Comparison of ENCODE assay signal across 25 cellular contexts in the genomic region with DNA sequence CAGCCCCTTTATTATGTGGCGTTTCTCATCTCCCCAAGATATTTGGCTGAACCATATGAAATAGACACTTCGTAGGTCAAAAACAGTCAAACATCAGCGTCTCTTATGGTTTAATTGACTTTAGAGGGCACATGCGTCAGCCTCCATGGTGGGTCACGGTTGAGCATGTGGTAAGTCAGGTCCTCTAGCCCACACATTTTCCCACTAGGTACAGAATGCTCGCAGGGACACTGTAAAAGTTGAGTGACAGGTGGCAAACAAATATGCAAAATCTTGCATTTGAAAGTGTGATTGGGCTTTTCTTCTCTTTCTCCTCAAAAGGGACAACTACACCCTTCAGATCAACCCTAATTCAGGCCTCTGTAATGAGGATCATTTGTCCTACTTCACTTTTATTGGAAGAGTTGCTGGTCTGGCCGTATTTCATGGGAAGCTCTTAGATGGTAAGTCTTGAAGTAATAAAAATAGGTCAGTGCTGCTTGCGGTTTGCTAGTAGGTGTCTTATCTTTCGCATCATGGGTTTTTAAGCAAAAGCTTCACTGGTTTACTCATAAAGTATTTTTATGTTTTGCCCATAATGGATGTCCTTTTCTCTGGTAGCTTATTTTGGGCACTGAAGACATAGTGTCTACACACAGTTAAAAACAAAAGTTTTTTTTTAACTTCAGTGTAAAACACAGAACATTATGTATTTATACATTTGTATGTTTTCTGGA.
A peak's percentile ranks its signal among the peaks of the same experiment; 100 is the strongest.
DNase-seq lines count a peak whose midpoint lies in the region; ATAC-seq and TF ChIP-seq lines count a peak whose summit lies in the region.
"Had no signal": no experiment of that assay in that cellular context is flagged by ENCODE, and none has a peak within 500 bp of the region (broad histone marks: within the 10 kb centered on the region; RNA-seq: fewer than 3 reads in every experiment).

No MANE protein-coding gene starts in this region.

- no peak overlapping the region for H3K4me3 Mint-ChIP-seq in stimulated activated memory B cell treated with anti-CD40 and anti-IgM and Interleukin-4, amounts not matched to agents 10 μg/mL and 1 μg/mL and 100 μg/mL, for 72 hours
- H3K4me3 Mint-ChIP-seq: activated CD4-positive, alpha-beta T cell treated with anti-CD3 and anti-CD28 coated beads, Interleukin-2, amount 10 ng/mL, durations not matched to agents 7 days and 5 days had no signal

- no peak for TF ChIP-seq EP300 in esophagus muscularis mucosa (IDR thresholded peaks at IDR 0.05)

- H3K9me3 ChIP-seq in esophagus muscularis mucosa = no peaks in the 10 kb centered on the region
- H3K9me3 ChIP-seq: HAP-1, heart left ventricle, spleen had no signal

- no peak for TF ChIP-seq POLR2A in esophagus muscularis mucosa (IDR thresholded peaks at IDR 0.05; ENCODE audit: low read depth)

- H3K9me3 Mint-ChIP-seq in stimulated activated memory B cell treated with anti-CD40 and anti-IgM and Interleukin-4, amounts not matched to agents 10 μg/mL and 1 μg/mL and 100 μg/mL, for 72 hours = no peaks in the 10 kb centered on the region
- H3K9me3 Mint-ChIP-seq: activated CD4-positive, alpha-beta T cell treated with anti-CD3 and anti-CD28 coated beads, Interleukin-2, amount 10 ng/mL, durations not matched to agents 7 days and 5 days had no signal

- H3K4me1 ChIP-seq in esophagus muscularis mucosa (peaks cover 3 to 7% (median 5%) of the 10 kb centered on the region in 4 donors), foreskin keratinocyte (no peaks in the 10 kb centered on the region)
- H3K4me1 ChIP-seq: HAP-1, spleen had no signal

- CTCF ChIA-PET in BJ (lab: Yijun Ruan, JAX) = interaction anchor here (0.9 to 1.3 kb wide), 2 partner anchors 10 to 84 kb away, joined by 3 to 4 read pairs; no protein-coding TSS in a partner anchor

- TF ChIP-seq CTCF in BJ (IDR thresholded peaks at IDR 0.05; ENCODE audit: insufficient read depth, low read depth, low read length) (no peak), esophagus muscularis mucosa (IDR thresholded peaks at IDR 0.05) (no peak), foreskin keratinocyte (conservative IDR thresholded peaks at IDR 0.05) (no peak)

- DNase-seq in BJ (ENCODE audit: low read depth) (peak; percentile 55), esophagus muscularis mucosa (ENCODE audit: extremely low spot score) (peak; percentile 53), amniotic stem cell (lab: John Stamatoyannopoulos, UW) (no peak), foreskin keratinocyte (no peak)
- DNase-seq: 8988T; activated CD4-positive, alpha-beta T cell treated with anti-CD3 and anti-CD28 coated beads, Interleukin-2, amount 10 ng/mL, durations not matched to agents 7 days and 5 days; Calu3; central memory CD4-positive, alpha-beta T cell; cortex of kidney; DMS79; effector memory CD4-positive, alpha-beta T cell; GDM1; heart left ventricle; kidney; NCI-H1048; posterior cingulate gyrus; right cardiac atrium; spleen; stimulated activated CD8-positive, alpha-beta memory T cell treated with anti-CD3 and anti-CD28 coated beads, Interleukin-4, amount 100 ng/mL, for 48 hours; trophoblast cell had no signal

- H3K27ac Mint-ChIP-seq in stimulated activated memory B cell treated with anti-CD40 and anti-IgM and Interleukin-4, amounts not matched to agents 10 μg/mL and 1 μg/mL and 100 μg/mL, for 72 hours = no peak overlapping the region
- H3K27ac Mint-ChIP-seq: activated CD4-positive, alpha-beta T cell treated with anti-CD3 and anti-CD28 coated beads, Interleukin-2, amount 10 ng/mL, durations not matched to agents 7 days and 5 days had no signal

- H3K4me3 ChIP-seq in BJ (ENCODE audit: low read depth, low read length) (no peak overlapping the region), esophagus muscularis mucosa (no peak overlapping the region)
- H3K4me3 ChIP-seq: HAP-1, heart left ventricle, spleen had no signal

- H3K27ac ChIP-seq in esophagus muscularis mucosa (replicated peaks in 1 of 4) (no peak overlapping the region), foreskin keratinocyte (no peak overlapping the region)
- H3K27ac ChIP-seq: heart left ventricle, spleen had no signal

- no peaks in the 10 kb centered on the region for H3K36me3 ChIP-seq in BJ (ENCODE audit: control insufficient read depth, insufficient read depth, low read length)
- peaks cover 4 to 87% (median 40%) of the 10 kb centered on the region in 4 donors for H3K36me3 ChIP-seq in esophagus muscularis mucosa

- 95% methylated on average over 9 of the region's 9 CpGs for WGBS in esophagus muscularis mucosa

- ATAC-seq in GM18858 (IDR thresholded peaks at IDR 0.05; ENCODE audit: unreplicated experiment) (peak; percentile 43), HG03354 (IDR thresholded peaks at IDR 0.05; ENCODE audit: poor library complexity, severe bottlenecking, unreplicated experiment) (peak; percentile 45), GM19395 (IDR thresholded peaks at IDR 0.05; ENCODE audit: unreplicated experiment) (no peak), foreskin keratinocyte (no peak)
- ATAC-seq in stimulated activated memory B cell treated with anti-CD40 and anti-IgM and Interleukin-4, amounts not matched to agents 10 μg/mL and 1 μg/mL and 100 μg/mL, for 72 hours = no peak
- ATAC-seq: heart left ventricle, right cardiac atrium had no signal

- peaks cover 73% of the 10 kb centered on the region for H3K36me3 Mint-ChIP-seq in stimulated activated memory B cell treated with anti-CD40 and anti-IgM and Interleukin-4, amounts not matched to agents 10 μg/mL and 1 μg/mL and 100 μg/mL, for 72 hours

- H3K27me3 ChIP-seq in BJ (ENCODE audit: control insufficient read depth, insufficient read depth, low read length) (no peaks in the 10 kb centered on the region), esophagus muscularis mucosa (no peaks in the 10 kb centered on the region), foreskin keratinocyte (no peaks in the 10 kb centered on the region)
- H3K27me3 ChIP-seq: heart left ventricle, spleen had no signal

- H3K4me1 Mint-ChIP-seq in stimulated activated memory B cell treated with anti-CD40 and anti-IgM and Interleukin-4, amounts not matched to agents 10 μg/mL and 1 μg/mL and 100 μg/mL, for 72 hours = no peaks in the 10 kb centered on the region

- H3K27me3 Mint-ChIP-seq in stimulated activated memory B cell treated with anti-CD40 and anti-IgM and Interleukin-4, amounts not matched to agents 10 μg/mL and 1 μg/mL and 100 μg/mL, for 72 hours = no peaks in the 10 kb centered on the region
- H3K27me3 Mint-ChIP-seq: activated CD4-positive, alpha-beta T cell treated with anti-CD3 and anti-CD28 coated beads, Interleukin-2, amount 10 ng/mL, durations not matched to agents 7 days and 5 days had no signal

- POLR2A ChIA-PET in BJ (lab: Charles Lee) = no interaction called here

- intact Hi-C loops in esophagus muscularis mucosa (cut with DNase I) = no loop called here

Comparison
In these comparisons a context has a peak if more than half of its experiments do, and no peak if none do; other contexts are left out.
1. DNase-seq: peak in BJ (single experiment) and esophagus muscularis mucosa (single experiment); none in amniotic stem cell (single experiment) and foreskin keratinocyte (0 of 2).
2. ATAC-seq: peak in GM18858 (single experiment) and HG03354 (single experiment); none in GM19395 (single experiment), stimulated activated memory B cell treated with anti-CD40 and anti-IgM and Interleukin-4, amounts not matched to agents 10 μg/mL and 1 μg/mL and 100 μg/mL, for 72 hours (single experiment) and foreskin keratinocyte (single experiment).